Comparison of ENCODE assay signal across 24 cellular contexts in genomic region chr3:59908700-59909099, GRCh38.
"Had no signal": no experiment of that assay in that cellular context is flagged by ENCODE, and none has a peak within 500 bp of the region (broad histone marks: within the 10 kb centered on the region; RNA-seq: fewer than 3 reads in every experiment).

No MANE protein-coding gene starts in this region.

- H3K4me1 ChIP-seq: SJSA1 had no signal

- DNase-seq: IMR-90, Karpas-422, KG1, MG63, NCI-H1092, NCI-H1105 treated with DMSO at 0.1 percent for 48 hours, NCI-H1417 treated with DMSO at 0.1 percent for 48 hours, NCI-H146, NCI-H1694 treated with DMSO at 0.1 percent for 48 hours, NCI-H1930, NCI-H2081 treated with DMSO at 0.1 percent for 48 hours, NCI-H2171, NCI-H226, NCI-H446, NCI-H510A, NCI-H524 treated with DMSO at 0.1 percent for 48 hours, NCI-H69, NCI-H774, Right ventricle myocardium superior, RPMI8226, SIG-M5 had no signal

- H3K27ac ChIP-seq: SJSA1, SK-N-MC had no signal

- ATAC-seq: HepG2 had no signal

- H3K36me3 ChIP-seq: MG63, SJSA1 had no signal

- H3K4me3 ChIP-seq: MG63, SJSA1, SK-N-MC had no signal

- H3K27me3 ChIP-seq: MG63, SJSA1 had no signal

- H3K9me3 ChIP-seq: MG63, SJSA1 had no signal
